ENCODE assay signal across 20 cellular contexts in genomic region chr7:104161244-104161643, GRCh38. TPM values are rescaled to one million over a fixed set of nuclear protein-coding genes. Genes with fewer than 3 reads are reported as not detected.
DNase-seq lines count a peak whose midpoint lies in the region; ATAC-seq, FAIRE-seq and TF ChIP-seq lines count a peak whose summit lies in the region.
"Had no signal": no experiment of that assay in that cellular context is flagged by ENCODE, and none has a peak within 500 bp of the region (broad histone marks: within the 10 kb centered on the region; RNA-seq: fewer than 3 reads in every experiment).

No MANE protein-coding gene starts in this region.

- H3K9me3 ChIP-seq in breast epithelium = no peaks in the 10 kb centered on the region
- H3K9me3 ChIP-seq in HepG2 (ENCODE audit: low read length) = no peaks in the 10 kb centered on the region
- H3K9me3 ChIP-seq in right lobe of liver = no peaks in the 10 kb centered on the region
- H3K9me3 ChIP-seq: BLaER1, Caco-2, HAP-1 had no signal

- H3K27ac Mint-ChIP-seq in MCF 10A (ENCODE audit: low read depth, unreplicated experiment) (peak overlapping the region; percentile 39), mesothelial cell of epicardium (peak overlapping the region; percentile 21), WTC11 (no peak overlapping the region)
- H3K27ac Mint-ChIP-seq: B cell; CD8-positive, alpha-beta T cell; HFFc6 had no signal

- H3K4me1 Mint-ChIP-seq in MCF 10A (ENCODE audit: insufficient read depth, unreplicated experiment) = no peaks in the 10 kb centered on the region
- peaks cover 5% of the 10 kb centered on the region for H3K4me1 Mint-ChIP-seq in mesothelial cell of epicardium
- H3K4me1 Mint-ChIP-seq in WTC11 = no peaks in the 10 kb centered on the region
- H3K4me1 Mint-ChIP-seq: B cell had no signal

- WGBS in HepG2 (ENCODE audit: low lambda C conversion rate) = 96% methylated on average over 3 of the region's 3 CpGs
- whole genome bisulfite sequencing in right lobe of liver (ENCODE audit: insufficient coverage, low coverage, low lambda C conversion rate, missing lambda C conversion rate) = 70% methylated on average over 3 of the region's 3 CpGs

- TF ChIP-seq CTCF in MCF 10A (IDR thresholded peaks at IDR 0.05; ENCODE audit: unreplicated experiment) = no peak
- no peak for TF ChIP-seq CTCF in breast epithelium (IDR thresholded peaks at IDR 0.05)
- no peak for TF ChIP-seq CTCF in HepG2 (CRISPR knock-in tag; IDR thresholded peaks at IDR 0.05)
- TF ChIP-seq CTCF in right lobe of liver (IDR thresholded peaks at IDR 0.05) = no peak
- no peak for TF ChIP-seq CTCF in mesothelial cell of epicardium (IDR thresholded peaks at IDR 0.05; ENCODE audit: unreplicated experiment)
- no peak for TF ChIP-seq CTCF in WTC11 (IDR thresholded peaks at IDR 0.05)

- H3K27me3 Mint-ChIP-seq in MCF 10A (ENCODE audit: insufficient read depth, unreplicated experiment) = no peaks in the 10 kb centered on the region
- H3K27me3 Mint-ChIP-seq in mesothelial cell of epicardium (ENCODE audit: low read depth) = no peaks in the 10 kb centered on the region
- no peaks in the 10 kb centered on the region for H3K27me3 Mint-ChIP-seq in WTC11 (ENCODE audit: low read depth)
- H3K27me3 Mint-ChIP-seq: B cell; CD4-positive, CD25-positive, alpha-beta regulatory T cell had no signal

- ATAC-seq in HepG2 (no peak; the same call in 2 of the 3 replicates), right lobe of liver (no peak), WTC11 (no peak)
- ATAC-seq: CD8-positive, alpha-beta T cell had no signal

- no peaks in the 10 kb centered on the region for H4K20me1 ChIP-seq in HepG2 (ENCODE audit: insufficient read depth, low read length)

- TF ChIP-seq EP300 in HepG2 (IDR thresholded peaks at IDR 0.05; ENCODE audit: low read depth in 2 of 2, low read length in 2 of 2) (no peak), HepG2 (CRISPR knock-in tag; IDR thresholded peaks at IDR 0.05; ENCODE audit: borderline replicate concordance) (no peak)

- no peak for TF ChIP-seq POLR2A in breast epithelium (IDR thresholded peaks at IDR 0.05)
- TF ChIP-seq POLR2A in HepG2 (IDR thresholded peaks at IDR 0.05; ENCODE audit: insufficient read depth in 1 of 2, low read depth in 2 of 2, low read length in 2 of 2) = no peak
- no peak for TF ChIP-seq POLR2A in right lobe of liver (IDR thresholded peaks at IDR 0.05)

- no peak overlapping the region for H2AFZ ChIP-seq in HepG2 (ENCODE audit: low read length)

- H3K27ac ChIP-seq in breast epithelium (no peak overlapping the region), HepG2 (ENCODE audit: extremely low read length, insufficient read depth, low read length) (no peak overlapping the region), right lobe of liver (no peak overlapping the region)
- H3K27ac ChIP-seq: 22Rv1, BLaER1, C4-2B had no signal

- H3K9me3 Mint-ChIP-seq in MCF 10A (ENCODE audit: unreplicated experiment) = no peaks in the 10 kb centered on the region
- H3K9me3 Mint-ChIP-seq in mesothelial cell of epicardium = no peaks in the 10 kb centered on the region
- no peaks in the 10 kb centered on the region for H3K9me3 Mint-ChIP-seq in WTC11
- H3K9me3 Mint-ChIP-seq: CD4-positive, CD25-positive, alpha-beta regulatory T cell; CD8-positive, alpha-beta T cell; HFFc6 had no signal

- no peaks in the 10 kb centered on the region for H3K27me3 ChIP-seq in breast epithelium
- no peaks in the 10 kb centered on the region for H3K27me3 ChIP-seq in HepG2 (ENCODE audit: control insufficient read depth in 1 of 2, insufficient read depth in 2 of 2, low read length in 2 of 2)
- H3K27me3 ChIP-seq in right lobe of liver = no peaks in the 10 kb centered on the region
- H3K27me3 ChIP-seq: BLaER1 had no signal

- CTCF ChIA-PET in MCF 10A (lab: Yijun Ruan, JAX) (interaction anchor here (0.6 to 4.1 kb wide), 8 partner anchors 10 to 962 kb away, joined by 3 to 33 read pairs (median 3); no protein-coding TSS in a partner anchor), HepG2 (lab: Yijun Ruan, JAX; ENCODE audit: low intra/inter-chr PET ratio, low total read pairs) (interaction anchor here (2.2 kb wide), 1 partner anchor 587 kb away, joined by 8 read pairs; no protein-coding TSS in a partner anchor), WTC11 (lab: Charles Lee) (no interaction called here)

- intact Hi-C loops in MCF 10A (cut with micrococcal nuclease) = no loop called here
- intact Hi-C loops in breast epithelium (cut with DNase I; ENCODE audit: low total_unique reads) = no loop called here
- intact Hi-C loops in HepG2 (cut with micrococcal nuclease; ENCODE audit: unreplicated experiment) = no loop called here
- intact Hi-C loops in right lobe of liver (cut with DNase I) = no loop called here

- no peak overlapping the region for H3K4me3 ChIP-seq in breast epithelium
- H3K4me3 ChIP-seq in HepG2 (replicated peaks in 1 of 3; ENCODE audit: insufficient read depth in 1 of 3, low read depth in 2 of 3, low read length in 3 of 3) = no peak overlapping the region
- no peak overlapping the region for H3K4me3 ChIP-seq in right lobe of liver
- H3K4me3 ChIP-seq: BLaER1, HAP-1 had no signal

- DNase-seq in MCF 10A (ENCODE audit: unreplicated experiment) (no peak), breast epithelium (ENCODE audit: low spot score in 2 of 2) (no peak), HepG2 (ENCODE audit: low spot score) (no peak), right lobe of liver (no peak), mesothelial cell of epicardium (ENCODE audit: low spot score in 2 of 2, unreplicated experiment in 2 of 2) (no peak), WTC11 (ENCODE audit: low spot score) (no peak)
- DNase-seq: Caco-2; CD4-positive, CD25-positive, alpha-beta regulatory T cell; CD8-positive, alpha-beta T cell; DMS153; DND-41; GOT3; HFFc6 had no signal

- FAIRE-seq in HepG2 (lab: Jason Lieb, UNC) = no peak
- FAIRE-seq: GM12892, H54 had no signal

- no peak for TF ChIP-seq RAD21 in HepG2 (CRISPR knock-in tag; IDR thresholded peaks at IDR 0.05)

- no peak overlapping the region for H3K4me2 ChIP-seq in HepG2 (ENCODE audit: low read depth, low read length)
- H3K4me2 ChIP-seq: BLaER1 had no signal

- in situ Hi-C loops in HepG2 (cut with HindIII; ENCODE audit: extremely low pct_ligation_motif_present, low pct_unique_long_range_greater_than_20kb) = loop anchor here (5.0 to 25.0 kb wide), 2 partner anchors 589 to 724 kb away; partner anchors contain the start of gene SLC26A5

- BruUV-seq in MCF 10A (replicated peaks; lab: Mats Ljungman, UMichigan) (no TSS peak), HepG2 (replicated peaks; lab: Mats Ljungman, UMichigan) (no TSS peak)

- H3K4me1 ChIP-seq in breast epithelium = no peaks in the 10 kb centered on the region
- 0 out of 2 replicates have a peak, but pooled peaks cover 8% of the 10 kb centered on the region for H3K4me1 ChIP-seq in HepG2 (ENCODE audit: insufficient read depth, low read length)
- no peaks in the 10 kb centered on the region for H3K4me1 ChIP-seq in right lobe of liver
- H3K4me1 ChIP-seq: BLaER1, HAP-1 had no signal

- H3K36me3 ChIP-seq in breast epithelium = no peaks in the 10 kb centered on the region
- peaks cover 4 to 30% of the 10 kb centered on the region in 2 experiments; a peak in 3 of 5 replicates for H3K36me3 ChIP-seq in HepG2 (replicated peaks in 1 of 2; ENCODE audit: control insufficient read depth in 1 of 2, insufficient read depth in 2 of 2, low read length in 2 of 2)
- H3K36me3 ChIP-seq in right lobe of liver = peaks cover 0 to 4% (median 0%) of the 10 kb centered on the region in 4 donors

- H3K36me3 Mint-ChIP-seq in MCF 10A (ENCODE audit: insufficient read depth, unreplicated experiment) (peaks cover 37% of the 10 kb centered on the region), mesothelial cell of epicardium (peaks cover 12% of the 10 kb centered on the region), WTC11 (peaks cover 23% of the 10 kb centered on the region)

- no peaks in the 10 kb centered on the region for H3K79me2 ChIP-seq in HepG2 (ENCODE audit: insufficient read depth, low read length)

- no peak overlapping the region for H3K9ac ChIP-seq in HepG2 (ENCODE audit: insufficient read depth, low read depth, low read length)
- H3K9ac ChIP-seq: BLaER1 had no signal

- POLR2A ChIA-PET in MCF 10A (lab: Yijun Ruan, JAX) = interaction anchor here (1.0 kb wide), 1 partner anchor 15 kb away, joined by 6 read pairs; no protein-coding TSS in a partner anchor
- POLR2A ChIA-PET in HepG2 (lab: Yijun Ruan, JAX) = no interaction called here
- POLR2A ChIA-PET in WTC11 (lab: Charles Lee) = no interaction called here

- no peak overlapping the region for H3K4me3 Mint-ChIP-seq in MCF 10A (ENCODE audit: unreplicated experiment)
- no peak overlapping the region for H3K4me3 Mint-ChIP-seq in mesothelial cell of epicardium
- H3K4me3 Mint-ChIP-seq in WTC11 = no peak overlapping the region
- H3K4me3 Mint-ChIP-seq: B cell; CD4-positive, CD25-positive, alpha-beta regulatory T cell; CD8-positive, alpha-beta T cell; HFFc6 had no signal

TF ChIP-seq in WTC11, 78 proteins besides CTCF, POLR2A, EP300 and RAD21 (continues in another document):
- no peak for TF ChIP-seq NFATC4 (CRISPR knock-in tag; IDR thresholded peaks at IDR 0.05)

RNA-seq across cellular contexts. Expression of gene ORC5, which starts 46.6 kb away (rescaled TPM):
- total RNA-seq in MCF 10A (2022) = 25.4 and 34.1 TPM in 2 replicates
- total RNA-seq in breast epithelium = 10 to 100 TPM; 13.3 to 29.9 (median 26.5) TPM
- total RNA-seq in HepG2 (2016; rRNA removed; fragmentation: Illumina TruSeq; extraction: Trizol) = 18.6 and 18.8 TPM in 2 replicates
- 7.2 and 8.0 TPM in 2 replicates for total RNA-seq in HepG2 (2016; cell fraction: cytosol; rRNA removed; fragmentation: Illumina TruSeq; extraction: Trizol; ENCODE audit: low read depth)
- total RNA-seq in HepG2 (2016; cell fraction: insoluble cytoplasmic fraction; rRNA removed; fragmentation: Illumina TruSeq; extraction: Trizol) = 18.7 and 19.4 TPM in 2 replicates
- total RNA-seq in HepG2 (2016; cell fraction: membrane; rRNA removed; fragmentation: Illumina TruSeq; extraction: Trizol) = 6.4 and 7.0 TPM in 2 replicates
- 28.4 and 33.0 TPM in 2 replicates for total RNA-seq in HepG2 (2016; cell fraction: nucleus; rRNA removed; fragmentation: Illumina TruSeq; extraction: Trizol)
- 3.1 and 4.8 TPM in 2 replicates for polyA plus RNA-seq in HepG2 (2011; rRNA removed)
- polyA plus RNA-seq in HepG2 (2011; cell fraction: cytosol; rRNA removed) = 2.1 and 3.1 TPM in 2 replicates
- 3.6 and 5.6 TPM in 2 replicates for polyA plus RNA-seq in HepG2 (2011; cell fraction: nucleus; rRNA removed)
- 10.9 and 11.1 TPM in 2 replicates for polyA plus RNA-seq in HepG2 (2012)
- 2.5 and 2.9 TPM in 2 replicates for polyA plus RNA-seq in HepG2 (2016; cell fraction: cytosol; fragmentation: Illumina TruSeq; extraction: Trizol; ENCODE audit: low read depth)
- polyA plus RNA-seq in HepG2 (2016; cell fraction: insoluble cytoplasmic fraction; fragmentation: Illumina TruSeq; extraction: Trizol; ENCODE audit: low read depth) = 17.4 and 19.1 TPM in 2 replicates
- polyA plus RNA-seq in HepG2 (2016; cell fraction: membrane; fragmentation: Illumina TruSeq; extraction: Trizol; ENCODE audit: low read depth) = 3.0 and 3.4 TPM in 2 replicates
- 20.0 and 22.1 TPM in 2 replicates for polyA plus RNA-seq in HepG2 (2016; cell fraction: nucleus; fragmentation: Illumina TruSeq; extraction: Trizol; ENCODE audit: insufficient read depth, low read depth)
- 16.6 and 48.2 TPM in 2 replicates for polyA minus RNA-seq in HepG2 (2011; rRNA and poly(A)+ RNA removed; ENCODE audit: low replicate concordance)
- polyA minus RNA-seq in HepG2 (2011; cell fraction: cytosol; rRNA and poly(A)+ RNA removed) = 4.1 and 4.8 TPM in 2 replicates
- 26.6 and 34.5 TPM in 2 replicates for polyA minus RNA-seq in HepG2 (2011; cell fraction: nucleus; rRNA and poly(A)+ RNA removed)
- 10 to 100 TPM in 5 of 6 experiments, 1 to 10 TPM in 1; 6.7 to 16.6 (median 12.4) TPM for total RNA-seq in right lobe of liver
- 21.3 to 24.8 TPM (median 24.5 TPM) in 3 replicates for total RNA-seq in mesothelial cell of epicardium
- total RNA-seq in WTC11 (2021) = 21.0 to 23.3 TPM (median 22.2 TPM) in 3 replicates
